In the genomic region with DNA sequence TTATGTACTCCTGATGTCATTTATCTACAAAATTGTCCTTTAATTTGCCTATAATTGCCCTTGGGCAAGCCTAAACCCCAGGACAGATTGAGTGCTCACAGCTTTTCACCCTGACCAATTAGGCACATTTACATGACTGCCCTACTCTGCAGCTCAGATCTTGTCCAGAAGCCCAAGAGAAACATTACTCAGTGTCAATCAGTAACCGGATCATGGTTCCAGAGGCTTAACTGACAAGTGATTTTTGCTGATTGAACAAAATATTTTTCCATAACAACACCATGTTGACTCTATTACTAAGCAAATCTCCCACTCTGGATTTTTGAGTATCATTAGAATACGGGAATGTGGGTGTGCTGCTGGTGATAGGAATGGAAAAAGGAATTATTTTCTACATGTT, we compare ENCODE assay signal across 1 cellular context.
A peak's percentile ranks its signal among the peaks of the same experiment; 100 is the strongest.
TF ChIP-seq lines count a peak whose summit lies in the region.

No MANE protein-coding gene starts in this region.

TF ChIP-seq in IMR-90, 13 proteins besides CTCF, POLR2A, EP300 and RAD21:
- no peak for TF ChIP-seq MAZ (IDR thresholded peaks at IDR 0.05; ENCODE audit: borderline replicate concordance, low read depth, low read length)
- no peak for TF ChIP-seq CHD1 (IDR thresholded peaks at IDR 0.05; ENCODE audit: low read depth, low read length)
- TF ChIP-seq BHLHE40 (IDR thresholded peaks at IDR 0.05; ENCODE audit: low read depth, low read length): no peak
- no peak for TF ChIP-seq RFX5 (IDR thresholded peaks at IDR 0.05; ENCODE audit: low read depth, low read length)
- TF ChIP-seq CEBPB (IDR thresholded peaks at IDR 0.05; ENCODE audit: low read depth, low read length): no peak
- no peak for TF ChIP-seq FOS (IDR thresholded peaks at IDR 0.05; ENCODE audit: low read depth, low read length)
- peak; percentile 74 for TF ChIP-seq MAFK (IDR thresholded peaks at IDR 0.05; ENCODE audit: low read depth, low read length)
